ENCODE assay signal across 18 cellular contexts in the genomic region with DNA sequence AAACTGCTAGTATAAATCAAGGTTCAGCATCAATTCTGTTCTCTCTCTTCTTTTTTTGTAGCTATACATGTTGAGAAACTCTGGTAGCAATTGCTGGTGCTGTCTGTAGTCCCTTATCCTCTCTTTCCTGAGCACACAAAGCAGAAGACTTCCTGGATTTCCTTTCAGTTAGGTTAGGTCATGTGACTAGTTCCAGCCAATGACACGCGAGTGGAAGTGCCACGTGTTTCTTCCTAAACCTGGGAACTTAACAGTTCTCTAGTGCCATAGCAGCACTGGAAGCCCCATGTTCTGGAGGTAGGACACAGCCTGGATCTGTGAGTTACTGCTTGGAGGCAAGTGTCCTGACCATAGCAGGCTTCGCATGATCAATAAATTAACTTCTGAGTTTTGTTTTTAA. TPM values are rescaled to one million over a fixed set of nuclear protein-coding genes. Genes with fewer than 3 reads are reported as not detected.
DNase-seq lines count a peak whose midpoint lies in the region; ATAC-seq and TF ChIP-seq lines count a peak whose summit lies in the region.
"Had no signal": no experiment of that assay in that cellular context is flagged by ENCODE, and none has a peak within 500 bp of the region (broad histone marks: within the 10 kb centered on the region; RNA-seq: fewer than 3 reads in every experiment).

No MANE protein-coding gene starts in this region.

- peaks cover 10% of the 10 kb centered on the region for H3K4me1 ChIP-seq in testis
- H3K4me1 ChIP-seq: pancreas had no signal

- CTCF ChIA-PET in activated CD4-positive, alpha-beta T cell treated with anti-CD3 and anti-CD28 coated beads, Interleukin-2, amount 10 ng/mL, durations not matched to agents 7 days and 5 days (lab: Charles Lee): interaction anchor here (1.8 kb wide), 1 partner anchor 18 kb away, joined by 3 read pairs; no protein-coding TSS in a partner anchor
- CTCF ChIA-PET in WTC11 (lab: Charles Lee): interaction anchor here (1.6 kb wide), 1 partner anchor 14 kb away, joined by 4 read pairs; no protein-coding TSS in a partner anchor

- H3K9me3 ChIP-seq in testis: no peaks in the 10 kb centered on the region
- H3K9me3 ChIP-seq: pancreas, upper lobe of right lung had no signal

- H3K4me1 Mint-ChIP-seq in activated CD4-positive, alpha-beta T cell treated with anti-CD3 and anti-CD28 coated beads, Interleukin-2, amount 10 ng/mL, durations not matched to agents 7 days and 5 days: no peaks in the 10 kb centered on the region
- H3K4me1 Mint-ChIP-seq in WTC11: no peaks in the 10 kb centered on the region

- H3K27me3 ChIP-seq in testis: no peaks in the 10 kb centered on the region
- H3K27me3 ChIP-seq: pancreas, upper lobe of right lung had no signal

- WGBS in testis, 2 donors: 64 to 72% methylated on average over 4 of the region's 4 CpGs

- TF ChIP-seq POLR2A in testis (IDR thresholded peaks at IDR 0.05): no peak

- intact Hi-C loops in testis (cut with DNase I; ENCODE audit: low total_unique reads): no loop called here

- TF ChIP-seq CTCF in WTC11 (IDR thresholded peaks at IDR 0.05): no peak
- TF ChIP-seq CTCF in testis (IDR thresholded peaks at IDR 0.05): no peak

- POLR2A ChIA-PET in activated CD4-positive, alpha-beta T cell treated with anti-CD3 and anti-CD28 coated beads, Interleukin-2, amount 10 ng/mL, durations not matched to agents 7 days and 5 days (lab: Charles Lee): no interaction called here
- POLR2A ChIA-PET in WTC11 (lab: Charles Lee): interaction anchor here (0.6 kb wide), 1 partner anchor 155 kb away, joined by 3 read pairs; no protein-coding TSS in a partner anchor

- H3K4me3 ChIP-seq in Jurkat, Clone E6-1 (ENCODE audit: low read length): no peak overlapping the region
- H3K4me3 ChIP-seq in testis: no peak overlapping the region
- H3K4me3 ChIP-seq: pancreas, upper lobe of right lung had no signal

- H3K27ac Mint-ChIP-seq in activated CD4-positive, alpha-beta T cell treated with anti-CD3 and anti-CD28 coated beads, Interleukin-2, amount 10 ng/mL, durations not matched to agents 7 days and 5 days: no peak overlapping the region
- H3K27ac Mint-ChIP-seq in WTC11: no peak overlapping the region
- H3K27ac Mint-ChIP-seq: activated CD4-positive, alpha-beta memory T cell treated with anti-CD3 and anti-CD28 coated beads for 36 hours; activated naive CD8-positive, alpha-beta T cell treated with anti-CD3 and anti-CD28 coated beads, Interleukin-2, amount 50 U/mL, for 24 hours; effector memory CD8-positive, alpha-beta T cell had no signal

- H3K36me3 Mint-ChIP-seq in activated CD4-positive, alpha-beta T cell treated with anti-CD3 and anti-CD28 coated beads, Interleukin-2, amount 10 ng/mL, durations not matched to agents 7 days and 5 days (ENCODE audit: low read depth): no peaks in the 10 kb centered on the region
- no peaks in the 10 kb centered on the region; the same call in 1 of the 2 replicates for H3K36me3 Mint-ChIP-seq in WTC11
- H3K36me3 Mint-ChIP-seq: activated CD4-positive, alpha-beta memory T cell treated with anti-CD3 and anti-CD28 coated beads for 36 hours had no signal

- H3K9me3 Mint-ChIP-seq in activated CD4-positive, alpha-beta T cell treated with anti-CD3 and anti-CD28 coated beads, Interleukin-2, amount 10 ng/mL, durations not matched to agents 7 days and 5 days: peaks cover 3% of the 10 kb centered on the region
- H3K9me3 Mint-ChIP-seq in WTC11: peaks cover 4% of the 10 kb centered on the region
- H3K9me3 Mint-ChIP-seq: activated CD4-positive, alpha-beta memory T cell treated with anti-CD3 and anti-CD28 coated beads for 36 hours; activated naive CD8-positive, alpha-beta T cell treated with anti-CD3 and anti-CD28 coated beads, Interleukin-2, amount 50 U/mL, for 24 hours; effector memory CD8-positive, alpha-beta T cell had no signal

- H3K36me3 ChIP-seq in testis (ENCODE audit: low read depth, missing control alignments): no peaks in the 10 kb centered on the region
- H3K36me3 ChIP-seq: pancreas, upper lobe of right lung had no signal

- H3K27me3 Mint-ChIP-seq in activated CD4-positive, alpha-beta T cell treated with anti-CD3 and anti-CD28 coated beads, Interleukin-2, amount 10 ng/mL, durations not matched to agents 7 days and 5 days: no peaks in the 10 kb centered on the region
- H3K27me3 Mint-ChIP-seq in WTC11 (ENCODE audit: low read depth): no peaks in the 10 kb centered on the region
- H3K27me3 Mint-ChIP-seq: activated naive CD8-positive, alpha-beta T cell treated with anti-CD3 and anti-CD28 coated beads, Interleukin-2, amount 50 U/mL, for 24 hours had no signal

- H3K4me3 Mint-ChIP-seq in activated CD4-positive, alpha-beta T cell treated with anti-CD3 and anti-CD28 coated beads, Interleukin-2, amount 10 ng/mL, durations not matched to agents 7 days and 5 days: no peak overlapping the region
- H3K4me3 Mint-ChIP-seq in WTC11: no peak overlapping the region
- H3K4me3 Mint-ChIP-seq: activated CD4-positive, alpha-beta memory T cell treated with anti-CD3 and anti-CD28 coated beads for 36 hours; activated naive CD8-positive, alpha-beta T cell treated with anti-CD3 and anti-CD28 coated beads, Interleukin-2, amount 50 U/mL, for 24 hours; effector memory CD8-positive, alpha-beta T cell had no signal

- peak; percentile 16 for DNase-seq in activated CD4-positive, alpha-beta T cell treated with anti-CD3 and anti-CD28 coated beads for 48 hours
- no peak for DNase-seq in activated CD4-positive, alpha-beta T cell treated with anti-CD3 and anti-CD28 coated beads, Interleukin-2, amount 10 ng/mL, durations not matched to agents 7 days and 5 days
- peak; percentile 4 for DNase-seq in Jurkat, Clone E6-1 (ENCODE audit: low read depth, low spot score)
- peak; percentile 15 for DNase-seq in WTC11 (ENCODE audit: low spot score)
- peak; percentile 74 for DNase-seq in testis
- DNase-seq in HuH-7.5 (ENCODE audit: low spot score): no peak
- no peak for DNase-seq in C1 segment of cervical spinal cord (lab: John Stamatoyannopoulos, UW)
- DNase-seq: activated CD4-positive, alpha-beta memory T cell treated with anti-CD3 and anti-CD28 coated beads for 36 hours; activated naive CD8-positive, alpha-beta T cell treated with anti-CD3 and anti-CD28 coated beads, Interleukin-2, amount 50 U/mL, for 24 hours; caudate nucleus; effector memory CD8-positive, alpha-beta T cell; hippocampal formation; pancreas; Right ventricle myocardium superior; stimulated activated naive CD4-positive, alpha-beta T cell treated with Interleukin-2 at 50 U/mL for 16 hours; T1000; upper lobe of right lung had no signal

- H3K27ac ChIP-seq in testis: no peak overlapping the region
- H3K27ac ChIP-seq: pancreas, upper lobe of right lung had no signal

- ATAC-seq in WTC11 (peak; percentile 41; the same call in 1 of the 2 replicates), GM19452 (IDR thresholded peaks at IDR 0.05; ENCODE audit: unreplicated experiment) (no peak)
- ATAC-seq: activated naive CD8-positive, alpha-beta T cell treated with anti-CD3 and anti-CD28 coated beads, Interleukin-2, amount 50 U/mL, for 24 hours; effector memory CD8-positive, alpha-beta T cell; pancreas; upper lobe of right lung had no signal

TF ChIP-seq in WTC11, 78 proteins besides CTCF, POLR2A, EP300 and RAD21 (continues in another document):
- TF ChIP-seq, protein P1, sequence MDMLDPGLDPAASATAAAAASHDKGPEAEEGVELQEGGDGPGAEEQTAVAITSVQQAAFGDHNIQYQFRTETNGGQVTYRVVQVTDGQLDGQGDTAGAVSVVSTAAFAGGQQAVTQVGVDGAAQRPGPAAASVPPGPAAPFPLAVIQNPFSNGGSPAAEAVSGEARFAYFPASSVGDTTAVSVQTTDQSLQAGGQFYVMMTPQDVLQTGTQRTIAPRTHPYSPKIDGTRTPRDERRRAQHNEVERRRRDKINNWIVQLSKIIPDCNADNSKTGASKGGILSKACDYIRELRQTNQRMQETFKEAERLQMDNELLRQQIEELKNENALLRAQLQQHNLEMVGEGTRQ (CRISPR knock-in tag; IDR thresholded peaks at IDR 0.05): peak; percentile 86
- TF ChIP-seq, protein P2, sequence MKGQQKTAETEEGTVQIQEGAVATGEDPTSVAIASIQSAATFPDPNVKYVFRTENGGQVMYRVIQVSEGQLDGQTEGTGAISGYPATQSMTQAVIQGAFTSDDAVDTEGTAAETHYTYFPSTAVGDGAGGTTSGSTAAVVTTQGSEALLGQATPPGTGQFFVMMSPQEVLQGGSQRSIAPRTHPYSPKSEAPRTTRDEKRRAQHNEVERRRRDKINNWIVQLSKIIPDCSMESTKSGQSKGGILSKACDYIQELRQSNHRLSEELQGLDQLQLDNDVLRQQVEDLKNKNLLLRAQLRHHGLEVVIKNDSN (CRISPR knock-in tag; IDR thresholded peaks at IDR 0.05): peak; percentile 73; the same call in 1 of the 2 replicates
- no peak for TF ChIP-seq MYBL2 (CRISPR knock-in tag; IDR thresholded peaks at IDR 0.05)
- TF ChIP-seq, protein P3, sequence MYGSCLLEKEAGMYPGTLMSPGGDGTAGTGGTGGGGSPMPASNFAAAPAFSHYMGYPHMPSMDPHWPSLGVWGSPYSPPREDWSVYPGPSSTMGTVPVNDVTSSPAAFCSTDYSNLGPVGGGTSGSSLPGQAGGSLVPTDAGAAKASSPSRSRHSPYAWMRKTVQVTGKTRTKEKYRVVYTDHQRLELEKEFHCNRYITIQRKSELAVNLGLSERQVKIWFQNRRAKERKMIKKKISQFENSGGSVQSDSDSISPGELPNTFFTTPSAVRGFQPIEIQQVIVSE (CRISPR knock-in tag; IDR thresholded peaks at IDR 0.05; ENCODE audit: borderline replicate concordance): no peak
- TF ChIP-seq NFYB (CRISPR knock-in tag; conservative IDR thresholded peaks at IDR 0.05; ENCODE audit: low read depth): peak; percentile 93
- TF ChIP-seq, protein P4, sequence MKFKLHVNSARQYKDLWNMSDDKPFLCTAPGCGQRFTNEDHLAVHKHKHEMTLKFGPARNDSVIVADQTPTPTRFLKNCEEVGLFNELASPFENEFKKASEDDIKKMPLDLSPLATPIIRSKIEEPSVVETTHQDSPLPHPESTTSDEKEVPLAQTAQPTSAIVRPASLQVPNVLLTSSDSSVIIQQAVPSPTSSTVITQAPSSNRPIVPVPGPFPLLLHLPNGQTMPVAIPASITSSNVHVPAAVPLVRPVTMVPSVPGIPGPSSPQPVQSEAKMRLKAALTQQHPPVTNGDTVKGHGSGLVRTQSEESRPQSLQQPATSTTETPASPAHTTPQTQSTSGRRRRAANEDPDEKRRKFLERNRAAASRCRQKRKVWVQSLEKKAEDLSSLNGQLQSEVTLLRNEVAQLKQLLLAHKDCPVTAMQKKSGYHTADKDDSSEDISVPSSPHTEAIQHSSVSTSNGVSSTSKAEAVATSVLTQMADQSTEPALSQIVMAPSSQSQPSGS (CRISPR knock-in tag; IDR thresholded peaks at IDR 0.05; ENCODE audit: borderline replicate concordance, low read depth): no peak
- no peak for TF ChIP-seq ZNF416 (CRISPR knock-in tag; IDR thresholded peaks at IDR 0.05)

RNA-seq across cellular contexts. Expression of a gene that starts 31.9 kb away (rescaled TPM):
- 10 to 100 TPM; 32.3 to 33.3 TPM for total RNA-seq in activated CD4-positive, alpha-beta T cell treated with anti-CD3 and anti-CD28 coated beads, Interleukin-2, amount 10 ng/mL, durations not matched to agents 7 days and 5 days
- polyA plus RNA-seq in Jurkat, Clone E6-1 (2012; ENCODE audit: insufficient read depth, insufficient read length): not detected
- total RNA-seq in WTC11 (2021): 1.9 to 3.3 TPM (median 2.6 TPM) in 3 replicates
- total RNA-seq in testis: 1 to 10 TPM in 1 of 2 donors, under 1 TPM in 1; 0.63 to 1.5 TPM
- 1.8 TPM for polyA plus RNA-seq in testis (ENCODE audit: insufficient read depth, low read depth, low replicate concordance)

Comparison
In these comparisons a context has a peak if more than half of its experiments do, and no peak if none do; other contexts are left out.
1. DNase-seq: peak in activated CD4-positive, alpha-beta T cell treated with anti-CD3 and anti-CD28 coated beads for 48 hours (single experiment), Jurkat, Clone E6-1 (single experiment), WTC11 (single experiment) and testis (single experiment); none in activated CD4-positive, alpha-beta T cell treated with anti-CD3 and anti-CD28 coated beads, Interleukin-2, amount 10 ng/mL, durations not matched to agents 7 days and 5 days (single experiment), HuH-7.5 (single experiment) and C1 segment of cervical spinal cord (0 of 14).